In genomic region chr9:134075689-134076088, GRCh38 we compare ENCODE assay signal across 6 cellular contexts. TPM values are rescaled to one million over a fixed set of nuclear protein-coding genes. Genes with fewer than 3 reads are reported as not detected.
DNase-seq lines count a peak whose midpoint lies in the region; ATAC-seq, FAIRE-seq and TF ChIP-seq lines count a peak whose summit lies in the region.
"Not testable (repeated sequence)": the region's sequence is repeated elsewhere in the genome, so short reads cannot be mapped to it uniquely, and the experiment has no call there.

No MANE protein-coding gene starts in this region.

- H3K4me3 ChIP-seq in kidney (ENCODE audit: low read length in 2 of 2); upper lobe of right lung: not testable (repeated sequence)

- not testable (repeated sequence) for ATAC-seq in sciatic nerve, upper lobe of right lung

- not testable (repeated sequence) for H3K4me1 ChIP-seq in kidney (ENCODE audit: control insufficient read depth in 1 of 2, insufficient read depth in 1 of 2, low read depth in 1 of 2, low read length in 2 of 2); upper lobe of right lung

- not testable (repeated sequence) for H3K9me3 ChIP-seq in kidney (ENCODE audit: control insufficient read depth in 1 of 2, low read length in 2 of 2); upper lobe of right lung

- FAIRE-seq in kidney (lab: Jason Lieb, UNC): not testable (repeated sequence)

- not testable (repeated sequence) for TF ChIP-seq CTCF in kidney (IDR thresholded peaks at IDR 0.05; ENCODE audit: borderline replicate concordance, extremely low read depth, insufficient read depth); upper lobe of right lung (IDR thresholded peaks at IDR 0.05)

- H3K9ac ChIP-seq in kidney (ENCODE audit: low read length in 2 of 2): not testable (repeated sequence)

- H3K27ac ChIP-seq in kidney (ENCODE audit: low read depth in 2 of 2, low read length in 2 of 2); upper lobe of right lung: not testable (repeated sequence)

- peak; percentile 34 for DNase-seq in activated effector memory CD4-positive, alpha-beta T cell treated with anti-CD3 and anti-CD28 coated beads, Interleukin-2, amount 50 U/mL, for 16 hours
- peak; percentile 50 for DNase-seq in kidney
- peak; percentile 24 for DNase-seq in mesenteric fat pad (ENCODE audit: low spot score)
- peak; percentile 41 for DNase-seq in posterior vena cava (ENCODE audit: low spot score)
- DNase-seq in sciatic nerve (ENCODE audit: low spot score): peak; percentile 28
- DNase-seq in upper lobe of right lung: peak; percentile 21

- H3K36me3 ChIP-seq in kidney (ENCODE audit: control insufficient read depth in 1 of 2, insufficient read depth in 2 of 2, low read length in 2 of 2); upper lobe of right lung: not testable (repeated sequence)

- intact Hi-C loops in kidney (cut with DNase I); posterior vena cava (cut with DNase I); sciatic nerve (cut with DNase I); upper lobe of right lung (cut with DNase I): not testable (repeated sequence)

- not testable (repeated sequence) for H3K27me3 ChIP-seq in upper lobe of right lung

RNA-seq across cellular contexts. Expression of gene BRD3, which starts 7.9 kb away (rescaled TPM):
- 46.2 TPM for total RNA-seq in kidney
- polyA plus RNA-seq in kidney (ENCODE audit: insufficient read depth, low read depth, low replicate concordance): 7.7 TPM
- 28.6 TPM for total RNA-seq in mesenteric fat pad
- total RNA-seq in posterior vena cava: 10 to 100 TPM; 32.2 to 32.6 TPM
- total RNA-seq in sciatic nerve: 54.4 TPM
- total RNA-seq in upper lobe of right lung: 38.4 TPM

RNA-seq across cellular contexts. Expression of gene BRD3OS, which starts 50.4 kb away (rescaled TPM):
- total RNA-seq in kidney (24.4 TPM), mesenteric fat pad (13.5 TPM), posterior vena cava (10 to 100 TPM; 11.9 to 14.3 TPM), sciatic nerve (16.4 TPM), upper lobe of right lung (10.7 TPM)
- 16.5 TPM for polyA plus RNA-seq in kidney (ENCODE audit: insufficient read depth, low read depth, low replicate concordance)
